In the genomic region with DNA sequence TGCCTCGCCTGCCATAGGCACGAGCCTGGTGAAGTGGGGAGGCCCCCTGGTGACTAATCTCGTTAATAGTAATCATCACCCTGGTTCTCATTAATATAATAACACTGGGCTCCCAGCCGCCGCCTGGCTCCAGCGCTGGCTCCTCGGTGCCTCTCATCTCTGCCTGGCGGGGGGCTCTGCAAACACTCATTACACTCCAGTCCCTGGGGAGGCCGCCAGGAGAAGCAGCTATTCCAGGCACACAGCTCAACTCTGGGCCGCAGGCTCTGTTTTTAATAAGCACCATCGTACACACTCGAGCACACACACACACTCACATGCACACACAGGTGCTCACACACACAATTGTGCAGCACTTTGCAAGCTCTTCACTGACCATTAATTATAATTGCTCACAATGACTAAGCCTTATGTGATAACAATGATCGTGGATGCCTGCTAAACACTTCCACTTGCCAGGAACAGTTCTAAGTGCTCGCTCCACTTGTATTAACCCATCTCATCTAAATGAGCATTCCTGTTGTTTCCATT, we compare ENCODE assay signal across 10 cellular contexts. TPM values are rescaled to one million over a fixed set of nuclear protein-coding genes. Genes with fewer than 3 reads are reported as not detected.
DNase-seq lines count a peak whose midpoint lies in the region; ATAC-seq and TF ChIP-seq lines count a peak whose summit lies in the region.
"Had no signal": no experiment of that assay in that cellular context is flagged by ENCODE, and none has a peak within 500 bp of the region (broad histone marks: within the 10 kb centered on the region; RNA-seq: fewer than 3 reads in every experiment).

No MANE protein-coding gene starts in this region.

- 27 to 45% (median 29%) methylated on average over 14 of the region's 14 CpGs for WGBS in stomach, 5 donors
- 34% methylated on average over 14 of the region's 14 CpGs for WGBS in hepatocyte (ENCODE audit: low lambda C conversion rate, missing lambda C conversion rate)

- no peaks in the 10 kb centered on the region for H3K9me2 ChIP-seq in hepatocyte (replicated peaks; ENCODE audit: insufficient read depth)

- DNase-seq in NCI-H1092 treated with DMSO at 0.1 percent for 48 hours (lab: John Stamatoyannopoulos, UW) (peak; percentile 98), NCI-H510A (lab: John Stamatoyannopoulos, UW) (peak; percentile 64), choroid plexus epithelial cell (ENCODE audit: low read depth) (peak; percentile 50), stomach (peak; percentile 27), left lobe of liver (ENCODE audit: low spot score) (no peak), kidney tubule cell (ENCODE audit: low spot score) (no peak), hepatocyte (ENCODE audit: low spot score) (no peak), LoVo (ENCODE audit: low spot score) (no peak)
- DNase-seq: naive thymus-derived CD8-positive, alpha-beta T cell; upper lobe of right lung had no signal

- intact Hi-C loops in stomach (cut with DNase I; ENCODE audit: low total_unique reads), result no loop called here

- no peak for TF ChIP-seq EP300 in stomach (IDR thresholded peaks at IDR 0.05)

- no peak overlapping the region for H3K4me2 ChIP-seq in hepatocyte

- H3K36me3 ChIP-seq in stomach (no peaks in the 10 kb centered on the region), hepatocyte (replicated peaks; ENCODE audit: insufficient read depth, low read depth) (no peaks in the 10 kb centered on the region)
- H3K36me3 ChIP-seq: upper lobe of right lung had no signal

- H4K20me1 ChIP-seq in hepatocyte (ENCODE audit: insufficient read depth, poor library complexity, severe bottlenecking), result no peaks in the 10 kb centered on the region

- no peak overlapping the region for H2AFZ ChIP-seq in hepatocyte

- no peak for TF ChIP-seq POLR2A in stomach (IDR thresholded peaks at IDR 0.05)

- no peak for ATAC-seq in left lobe of liver
- ATAC-seq: naive thymus-derived CD8-positive, alpha-beta T cell; upper lobe of right lung had no signal

- no peaks in the 10 kb centered on the region for H3K9me3 ChIP-seq in stomach
- H3K9me3 ChIP-seq in hepatocyte (ENCODE audit: low read depth), result no peaks in the 10 kb centered on the region
- H3K9me3 ChIP-seq: upper lobe of right lung had no signal

- H3K4me3 ChIP-seq in choroid plexus epithelial cell (ENCODE audit: low read depth, low read length), result no peak overlapping the region
- no peak overlapping the region for H3K4me3 ChIP-seq in stomach
- no peak overlapping the region for H3K4me3 ChIP-seq in hepatocyte
- H3K4me3 ChIP-seq: upper lobe of right lung had no signal

- H3K27me3 ChIP-seq in stomach (no peaks in the 10 kb centered on the region), hepatocyte (no peaks in the 10 kb centered on the region)
- H3K27me3 ChIP-seq: upper lobe of right lung had no signal

- no peak overlapping the region for H3K27ac ChIP-seq in stomach
- no peak overlapping the region for H3K27ac ChIP-seq in hepatocyte
- H3K27ac ChIP-seq: upper lobe of right lung had no signal

- H3K79me2 ChIP-seq in hepatocyte, result no peaks in the 10 kb centered on the region

- no peak for TF ChIP-seq CTCF in choroid plexus epithelial cell (conservative IDR thresholded peaks at IDR 0.05; ENCODE audit: low read depth, low read length)
- no peak for TF ChIP-seq CTCF in stomach (IDR thresholded peaks at IDR 0.05)
- TF ChIP-seq CTCF in hepatocyte (IDR thresholded peaks at IDR 0.05; ENCODE audit: poor library complexity), result no peak

- peaks cover 8 to 45% (median 13%) of the 10 kb centered on the region in 4 donors for H3K4me1 ChIP-seq in stomach
- peaks cover 17% of the 10 kb centered on the region for H3K4me1 ChIP-seq in hepatocyte (ENCODE audit: insufficient read depth)

RNA-seq across cellular contexts. Expression of a gene that starts 52.2 kb away (rescaled TPM):
- 10 to 100 TPM in 4 of 5 donors, under 1 TPM in 1; 0.58 to 47.2 (median 30.8) TPM for total RNA-seq in stomach
- polyA plus RNA-seq in stomach, result 10 to 100 TPM in 2 of 3 donors, 1 to 10 TPM in 1; 9.9 to 13.0 (median 10.7) TPM
- 17.1 TPM for total RNA-seq in left lobe of liver
- 28.6 and 33.5 TPM in 2 replicates for total RNA-seq in hepatocyte
- 51.0 and 60.0 TPM in 2 replicates for polyA plus RNA-seq in hepatocyte
- polyA plus RNA-seq: naive thymus-derived CD8-positive, alpha-beta T cell had no signal

Comparison
In these comparisons a context has a peak if more than half of its experiments do, and no peak if none do; other contexts are left out.
1. DNase-seq: peak in NCI-H1092 treated with DMSO at 0.1 percent for 48 hours (single experiment), NCI-H510A (single experiment), choroid plexus epithelial cell (single experiment) and stomach (single experiment); none in left lobe of liver (single experiment), kidney tubule cell (single experiment), hepatocyte (single experiment) and LoVo (single experiment).